ENCODE assay signal across 18 cellular contexts in the genomic region with DNA sequence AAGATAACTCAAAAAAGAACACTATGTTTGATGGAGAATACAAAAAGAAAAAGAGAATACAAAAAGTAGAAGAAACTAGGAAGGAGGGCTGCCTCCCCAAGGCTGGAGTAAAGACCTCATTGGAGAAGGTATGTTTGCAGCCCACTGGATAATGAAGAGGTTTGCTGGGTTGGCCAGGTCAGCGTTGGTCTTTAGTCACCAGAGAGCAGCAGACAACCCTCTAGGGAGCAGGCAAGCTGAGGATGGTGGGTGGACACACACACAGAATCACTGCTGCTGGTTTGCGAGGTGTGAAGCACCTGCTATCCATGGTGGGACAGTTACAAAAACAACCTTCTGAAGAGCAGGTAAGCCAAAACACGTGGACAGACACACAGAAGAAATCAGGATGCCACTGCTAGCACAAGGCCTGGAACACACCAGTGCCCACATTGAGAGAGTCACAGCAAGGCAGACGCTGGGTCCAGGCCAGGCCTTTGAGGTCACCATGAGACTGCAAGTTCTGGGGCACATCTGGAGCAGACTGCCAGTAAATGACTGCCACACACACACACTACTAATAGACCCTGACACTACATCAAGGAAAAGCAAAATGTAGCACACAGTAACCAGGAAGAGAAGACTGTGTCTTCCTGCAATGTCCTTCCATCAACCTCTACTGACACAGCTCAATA. TPM values are rescaled to one million over a fixed set of nuclear protein-coding genes. Genes with fewer than 3 reads are reported as not detected.
DNase-seq lines count a peak whose midpoint lies in the region; ATAC-seq lines count a peak whose summit lies in the region.
"Had no signal": no experiment of that assay in that cellular context is flagged by ENCODE, and none has a peak within 500 bp of the region (broad histone marks: within the 10 kb centered on the region; RNA-seq: fewer than 3 reads in every experiment).

No MANE protein-coding gene starts in this region.

- no peak for DNase-seq in stimulated activated naive CD8-positive, alpha-beta T cell treated with anti-CD3 and anti-CD28 coated beads, Interleukin-15, amount 100 ng/mL, for 72 hours
- DNase-seq in stimulated activated naive CD8-positive, alpha-beta T cell treated with anti-CD3 and anti-CD28 coated beads, Interleukin-15, Interleukin-2, amounts not matched to agents 100 U/mL and 50 U/mL, for 24 hours = no peak
- peak; percentile 10 for DNase-seq in RPMI8226
- peak; percentile 41 for DNase-seq in left ventricle myocardium superior
- DNase-seq in stimulated activated CD4-positive, alpha-beta T cell treated with anti-CD3 and anti-CD28 coated beads, Interleukin-12 subunit alpha, Interleukin-12 subunit beta, amount 100 ng/mL, for 4 hours = no peak
- no peak for DNase-seq in activated naive CD8-positive, alpha-beta T cell treated with anti-CD3 and anti-CD28 coated beads, Interleukin-2, amount 50 U/mL, for 24 hours
- DNase-seq: DMS79 treated with DMSO at 0.1 percent for 48 hours, Kasumi-1, MM.1S, NCI-H1092, NCI-H1436 treated with DMSO at 0.1 percent for 48 hours, NCI-H2029 treated with DMSO at 0.1 percent for 48 hours, NCI-H2171, NCI-H446, NCI-H69, SJCRH30 had no signal

- no peak overlapping the region for H3K4me3 Mint-ChIP-seq in stimulated activated naive CD8-positive, alpha-beta T cell treated with anti-CD3 and anti-CD28 coated beads, Interleukin-15, amount 100 ng/mL, for 72 hours
- H3K4me3 Mint-ChIP-seq in activated naive CD8-positive, alpha-beta T cell treated with anti-CD3 and anti-CD28 coated beads, Interleukin-2, amount 50 U/mL, for 24 hours = no peak overlapping the region
- H3K4me3 Mint-ChIP-seq: IgD-negative memory B cell had no signal

- intact Hi-C loops in left ventricle myocardium superior (cut with micrococcal nuclease) = no loop called here

- no peaks in the 10 kb centered on the region for H3K4me1 Mint-ChIP-seq in stimulated activated naive CD8-positive, alpha-beta T cell treated with anti-CD3 and anti-CD28 coated beads, Interleukin-15, amount 100 ng/mL, for 72 hours
- no peaks in the 10 kb centered on the region for H3K4me1 Mint-ChIP-seq in activated naive CD8-positive, alpha-beta T cell treated with anti-CD3 and anti-CD28 coated beads, Interleukin-2, amount 50 U/mL, for 24 hours

- no peaks in the 10 kb centered on the region for H3K27me3 Mint-ChIP-seq in stimulated activated naive CD8-positive, alpha-beta T cell treated with anti-CD3 and anti-CD28 coated beads, Interleukin-15, amount 100 ng/mL, for 72 hours
- H3K27me3 Mint-ChIP-seq in activated naive CD8-positive, alpha-beta T cell treated with anti-CD3 and anti-CD28 coated beads, Interleukin-2, amount 50 U/mL, for 24 hours = no peaks in the 10 kb centered on the region
- H3K27me3 Mint-ChIP-seq: IgD-negative memory B cell had no signal

- H3K36me3 Mint-ChIP-seq in activated naive CD8-positive, alpha-beta T cell treated with anti-CD3 and anti-CD28 coated beads, Interleukin-2, amount 50 U/mL, for 24 hours (ENCODE audit: low read depth) = peaks cover 5% of the 10 kb centered on the region

- H3K27ac Mint-ChIP-seq in stimulated activated naive CD8-positive, alpha-beta T cell treated with anti-CD3 and anti-CD28 coated beads, Interleukin-15, amount 100 ng/mL, for 72 hours = peak overlapping the region in 1 of 2 donors; percentile 45
- no peak overlapping the region for H3K27ac Mint-ChIP-seq in activated naive CD8-positive, alpha-beta T cell treated with anti-CD3 and anti-CD28 coated beads, Interleukin-2, amount 50 U/mL, for 24 hours
- H3K27ac Mint-ChIP-seq: IgD-negative memory B cell had no signal

- peaks cover 6 to 10% of the 10 kb centered on the region in 2 donors for H3K9me3 Mint-ChIP-seq in stimulated activated naive CD8-positive, alpha-beta T cell treated with anti-CD3 and anti-CD28 coated beads, Interleukin-15, amount 100 ng/mL, for 72 hours
- H3K9me3 Mint-ChIP-seq in activated naive CD8-positive, alpha-beta T cell treated with anti-CD3 and anti-CD28 coated beads, Interleukin-2, amount 50 U/mL, for 24 hours = peaks cover 6% of the 10 kb centered on the region

- ATAC-seq in stimulated activated naive CD8-positive, alpha-beta T cell treated with anti-CD3 and anti-CD28 coated beads, Interleukin-15, amount 100 ng/mL, for 72 hours = peak; percentile 20
- ATAC-seq in stimulated activated naive CD8-positive, alpha-beta T cell treated with anti-CD3 and anti-CD28 coated beads, Interleukin-15, Interleukin-2, amounts not matched to agents 100 U/mL and 50 U/mL, for 24 hours = no peak
- ATAC-seq in left ventricle myocardium superior (peak; percentile 64), GM18498 (IDR thresholded peaks at IDR 0.05; ENCODE audit: unreplicated experiment) (no peak)
- ATAC-seq in activated naive CD8-positive, alpha-beta T cell treated with anti-CD3 and anti-CD28 coated beads, Interleukin-2, amount 50 U/mL, for 24 hours = no peak

RNA-seq across cellular contexts. Expression of a gene that starts 43.0 kb away (rescaled TPM):
- total RNA-seq in left ventricle myocardium superior = 10.1 TPM

Comparison
In these comparisons a context has a peak if more than half of its experiments do, and no peak if none do; other contexts are left out.
1. ATAC-seq: peak in stimulated activated naive CD8-positive, alpha-beta T cell treated with anti-CD3 and anti-CD28 coated beads, Interleukin-15, amount 100 ng/mL, for 72 hours (single experiment) and left ventricle myocardium superior (single experiment); none in stimulated activated naive CD8-positive, alpha-beta T cell treated with anti-CD3 and anti-CD28 coated beads, Interleukin-15, Interleukin-2, amounts not matched to agents 100 U/mL and 50 U/mL, for 24 hours (single experiment), activated naive CD8-positive, alpha-beta T cell treated with anti-CD3 and anti-CD28 coated beads, Interleukin-2, amount 50 U/mL, for 24 hours (single experiment) and GM18498 (single experiment).
2. DNase-seq: peak in RPMI8226 (single experiment) and left ventricle myocardium superior (single experiment); none in stimulated activated naive CD8-positive, alpha-beta T cell treated with anti-CD3 and anti-CD28 coated beads, Interleukin-15, amount 100 ng/mL, for 72 hours (0 of 2), stimulated activated naive CD8-positive, alpha-beta T cell treated with anti-CD3 and anti-CD28 coated beads, Interleukin-15, Interleukin-2, amounts not matched to agents 100 U/mL and 50 U/mL, for 24 hours (single experiment), stimulated activated CD4-positive, alpha-beta T cell treated with anti-CD3 and anti-CD28 coated beads, Interleukin-12 subunit alpha, Interleukin-12 subunit beta, amount 100 ng/mL, for 4 hours (single experiment) and activated naive CD8-positive, alpha-beta T cell treated with anti-CD3 and anti-CD28 coated beads, Interleukin-2, amount 50 U/mL, for 24 hours (single experiment).